Comparison of ENCODE assay signal across 23 cellular contexts in the genomic region with DNA sequence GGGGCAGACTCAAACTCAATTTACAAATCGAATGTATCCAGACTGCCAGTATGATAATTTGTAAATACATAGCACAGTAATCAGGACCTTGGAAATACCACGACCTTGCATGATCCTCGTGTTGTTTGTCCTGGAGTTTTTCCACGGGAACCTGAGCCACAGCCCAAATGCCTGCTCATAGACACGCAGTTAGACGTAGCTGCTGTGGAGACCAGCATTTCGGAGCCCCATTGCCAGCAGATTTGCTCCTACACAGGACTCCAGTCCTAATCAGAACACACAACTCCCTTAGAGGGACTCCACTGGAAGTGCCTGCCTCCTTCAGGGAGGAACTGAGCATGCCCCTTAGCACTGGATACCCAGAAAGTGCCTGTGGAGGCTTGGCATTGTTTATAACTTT.
DNase-seq lines count a peak whose midpoint lies in the region; ATAC-seq and TF ChIP-seq lines count a peak whose summit lies in the region.
"Had no signal": no experiment of that assay in that cellular context is flagged by ENCODE, and none has a peak within 500 bp of the region (broad histone marks: within the 10 kb centered on the region; RNA-seq: fewer than 3 reads in every experiment).

No MANE protein-coding gene starts in this region.

- H3K27me3 ChIP-seq in neural cell (ENCODE audit: insufficient read depth, low read depth, low read length) = no peaks in the 10 kb centered on the region
- H3K27me3 ChIP-seq in aorta (ENCODE audit: control insufficient read depth in 1 of 2, insufficient read depth in 2 of 2, low read length in 1 of 2) = no peaks in the 10 kb centered on the region
- no peaks in the 10 kb centered on the region for H3K27me3 ChIP-seq in effector memory CD4-positive, alpha-beta T cell (replicated peaks; ENCODE audit: control insufficient read depth, insufficient read depth, low read length, poor library complexity, severe bottlenecking)
- H3K27me3 ChIP-seq in esophagus squamous epithelium = no peaks in the 10 kb centered on the region
- H3K27me3 ChIP-seq: foreskin keratinocyte, upper lobe of left lung had no signal

- no peaks in the 10 kb centered on the region for H3K27me3 Mint-ChIP-seq in activated T-helper 17 cell treated with anti-CD3 and anti-CD28 coated beads, Interleukin-2, amount 50 U/mL, for 72 hours
- H3K27me3 Mint-ChIP-seq: CD4-positive, alpha-beta T cell; naive B cell had no signal

- no peaks in the 10 kb centered on the region for H3K9me2 ChIP-seq in neural cell (ENCODE audit: insufficient read depth, low read length)

- H3K4me3 ChIP-seq in neural cell (ENCODE audit: low read length) = no peak overlapping the region
- H3K4me3 ChIP-seq in aorta (ENCODE audit: low read length in 2 of 2) = no peak overlapping the region
- H3K4me3 ChIP-seq in effector memory CD4-positive, alpha-beta T cell (ENCODE audit: insufficient read depth, low read depth, low read length, poor library complexity, severe bottlenecking) = no peak overlapping the region
- H3K4me3 ChIP-seq in esophagus squamous epithelium = no peak overlapping the region
- H3K4me3 ChIP-seq: upper lobe of left lung had no signal

- H3K79me2 ChIP-seq in neural cell (replicated peaks; ENCODE audit: insufficient read depth, low read length) = no peaks in the 10 kb centered on the region

- H3K36me3 ChIP-seq in neural cell (ENCODE audit: insufficient read depth, low read length) (no peaks in the 10 kb centered on the region), aorta (ENCODE audit: control insufficient read depth in 1 of 2, insufficient read depth in 2 of 2, low read length in 1 of 2) (no peaks in the 10 kb centered on the region), esophagus squamous epithelium (peaks cover 0 to 4% (median 0%) of the 10 kb centered on the region in 3 donors)
- H3K36me3 ChIP-seq in effector memory CD4-positive, alpha-beta T cell (ENCODE audit: control insufficient read depth, insufficient read depth, low read length) = no peaks in the 10 kb centered on the region
- H3K36me3 ChIP-seq: upper lobe of left lung had no signal

- TF ChIP-seq RAD21 in neural cell (conservative IDR thresholded peaks at IDR 0.05) = no peak

- peak overlapping the region; percentile 82 for H3K27ac ChIP-seq in neural cell (ENCODE audit: low read length)
- H3K27ac ChIP-seq in aorta (ENCODE audit: low read depth in 1 of 2, low read length in 2 of 2) = peak overlapping the region; percentile 83 to 95
- no peak overlapping the region for H3K27ac ChIP-seq in effector memory CD4-positive, alpha-beta T cell (ENCODE audit: insufficient read depth, low read length, poor library complexity, severe bottlenecking)
- H3K27ac ChIP-seq in esophagus squamous epithelium = no peak overlapping the region
- H3K27ac ChIP-seq: foreskin keratinocyte, HL-60 had no signal

- ATAC-seq in activated T-helper 17 cell treated with anti-CD3 and anti-CD28 coated beads, Interleukin-2, amount 50 U/mL, for 72 hours (replicated peaks) = no peak
- ATAC-seq in aorta (ENCODE audit: low FRiP score) (peak; percentile 60), HG02571 (IDR thresholded peaks at IDR 0.05; ENCODE audit: unreplicated experiment) (no peak)
- ATAC-seq: activated CD8-positive, alpha-beta T cell treated with anti-CD3 and anti-CD28 coated beads, Interleukin-2, amount 10 ng/mL, durations not matched to agents 7 days and 5 days; foreskin keratinocyte; HCT116 had no signal

- H4K20me1 ChIP-seq in neural cell (ENCODE audit: insufficient read depth) = no peaks in the 10 kb centered on the region

- H3K4me2 ChIP-seq in neural cell (ENCODE audit: low read length) = no peak overlapping the region

- TF ChIP-seq CTCF in neural cell (IDR thresholded peaks at IDR 0.05; ENCODE audit: poor library complexity, severe bottlenecking) = no peak
- TF ChIP-seq CTCF in esophagus squamous epithelium (IDR thresholded peaks at IDR 0.05) = no peak

- H2AFZ ChIP-seq in neural cell (ENCODE audit: low read depth, low read length) = no peak overlapping the region

- peaks cover 7% of the 10 kb centered on the region for H3F3A ChIP-seq in neural cell (ENCODE audit: insufficient read depth, low read length, poor library complexity, severe bottlenecking)

- no peak for TF ChIP-seq EP300 in neural cell (conservative IDR thresholded peaks at IDR 0.05; ENCODE audit: poor library complexity, severe bottlenecking)

- DNase-seq in fibroblast of peridontal ligament (ENCODE audit: extremely low read depth) = peak; percentile 20
- peak in 1 of 2 donors; percentile 68 for DNase-seq in aorta
- no peak for DNase-seq in effector memory CD4-positive, alpha-beta T cell
- DNase-seq in esophagus squamous epithelium (lab: John Stamatoyannopoulos, UW) = no peak
- DNase-seq: activated CD8-positive, alpha-beta T cell treated with anti-CD3 and anti-CD28 coated beads, Interleukin-2, amount 10 ng/mL, durations not matched to agents 7 days and 5 days; activated effector memory CD4-positive, alpha-beta T cell treated with anti-CD3 and anti-CD28 coated beads, Interleukin-2, amount 50 U/mL, for 16 hours; activated T-cell treated with anti-CD3 and anti-CD28 coated beads for 4 hours; CD4-positive, alpha-beta T cell; effector CD4-positive, alpha-beta T cell; foreskin keratinocyte; hippocampal formation; Kasumi-1; naive B cell; nucleus accumbens; stimulated activated CD4-positive, alpha-beta T cell treated with anti-CD3 and anti-CD28 coated beads, Interleukin-2, amount 100 ng/mL, for 24 hours; T-helper 2 cell; upper lobe of left lung had no signal

- peaks cover 15% of the 10 kb centered on the region for H3K4me1 Mint-ChIP-seq in activated T-helper 17 cell treated with anti-CD3 and anti-CD28 coated beads, Interleukin-2, amount 50 U/mL, for 72 hours

- H3K27ac Mint-ChIP-seq in activated T-helper 17 cell treated with anti-CD3 and anti-CD28 coated beads, Interleukin-2, amount 50 U/mL, for 72 hours = peak overlapping the region; percentile 81
- H3K27ac Mint-ChIP-seq: activated CD8-positive, alpha-beta T cell treated with anti-CD3 and anti-CD28 coated beads, Interleukin-2, amount 10 ng/mL, durations not matched to agents 7 days and 5 days; CD4-positive, alpha-beta T cell; mesothelial cell of epicardium had no signal

- no peaks in the 10 kb centered on the region for H3K9me3 Mint-ChIP-seq in activated T-helper 17 cell treated with anti-CD3 and anti-CD28 coated beads, Interleukin-2, amount 50 U/mL, for 72 hours
- H3K9me3 Mint-ChIP-seq: CD4-positive, alpha-beta T cell; mesothelial cell of epicardium; naive B cell had no signal

- peaks cover 8% of the 10 kb centered on the region for H3K36me3 Mint-ChIP-seq in activated T-helper 17 cell treated with anti-CD3 and anti-CD28 coated beads, Interleukin-2, amount 50 U/mL, for 72 hours (ENCODE audit: low read depth)
- H3K36me3 Mint-ChIP-seq: mesothelial cell of epicardium had no signal

- H3K4me1 ChIP-seq in aorta (ENCODE audit: control insufficient read depth in 1 of 2, insufficient read depth in 2 of 2, low read length in 2 of 2) (peaks cover 8% of the 10 kb centered on the region in 2 donors), esophagus squamous epithelium (peaks cover 0 to 13% (median 0%) of the 10 kb centered on the region in 3 donors)
- no peaks in the 10 kb centered on the region for H3K4me1 ChIP-seq in effector memory CD4-positive, alpha-beta T cell (ENCODE audit: control insufficient read depth, insufficient read depth, low read length, poor library complexity, severe bottlenecking)
- H3K4me1 ChIP-seq: foreskin keratinocyte had no signal

- no peak overlapping the region for H3K4me3 Mint-ChIP-seq in activated T-helper 17 cell treated with anti-CD3 and anti-CD28 coated beads, Interleukin-2, amount 50 U/mL, for 72 hours
- H3K4me3 Mint-ChIP-seq: activated CD8-positive, alpha-beta T cell treated with anti-CD3 and anti-CD28 coated beads, Interleukin-2, amount 10 ng/mL, durations not matched to agents 7 days and 5 days; CD4-positive, alpha-beta T cell; mesothelial cell of epicardium; naive B cell had no signal

- intact Hi-C loops in aorta (cut with DNase I) = loop anchor here in 1 of 2 donors (5.0 kb wide), 1 partner anchor 37 kb away; no protein-coding TSS in a partner anchor
- intact Hi-C loops in esophagus squamous epithelium (cut with DNase I) = no loop called here

- TF ChIP-seq POLR2A in esophagus squamous epithelium (IDR thresholded peaks at IDR 0.05) = no peak

- no peak overlapping the region for H3K9ac ChIP-seq in neural cell (ENCODE audit: low read length)

- H3K9me3 ChIP-seq in neural cell (ENCODE audit: low read length) = no peaks in the 10 kb centered on the region
- no peaks in the 10 kb centered on the region for H3K9me3 ChIP-seq in aorta (ENCODE audit: control insufficient read depth, low read length)
- no peaks in the 10 kb centered on the region for H3K9me3 ChIP-seq in effector memory CD4-positive, alpha-beta T cell (ENCODE audit: control insufficient read depth, low read length)
- no peaks in the 10 kb centered on the region for H3K9me3 ChIP-seq in esophagus squamous epithelium
- H3K9me3 ChIP-seq: upper lobe of left lung had no signal

- 4 to 6% methylated on average over 7 of the region's 7 CpGs for WGBS in aorta, 2 donors
- WGBS in esophagus squamous epithelium, 2 donors = 59 to 86% methylated on average over 6 to 7 of the region's 7 CpGs

TF ChIP-seq in neural cell, 6 proteins besides CTCF, POLR2A, EP300 and RAD21:
- TF ChIP-seq EZH2 (IDR thresholded peaks at IDR 0.05; ENCODE audit: borderline replicate concordance, insufficient read depth, low read length, poor library complexity, severe bottlenecking) = no peak

Comparison
In these comparisons a context has a peak if more than half of its experiments do, and no peak if none do; other contexts are left out.
1. H3K27ac ChIP-seq: peak in neural cell (single experiment) and aorta (2 of 2); none in effector memory CD4-positive, alpha-beta T cell (single experiment) and esophagus squamous epithelium (0 of 4).